37 cellular contexts compared by ENCODE assay signal in genomic region chr1:213391445-213391844, GRCh38.
A peak's percentile ranks its signal among the peaks of the same experiment; 100 is the strongest.
DNase-seq lines count a peak whose midpoint lies in the region; ATAC-seq, FAIRE-seq and TF ChIP-seq lines count a peak whose summit lies in the region.
"Had no signal": no experiment of that assay in that cellular context is flagged by ENCODE, and none has a peak within 500 bp of the region (broad histone marks: within the 10 kb centered on the region; RNA-seq: fewer than 3 reads in every experiment).

No MANE protein-coding gene starts in this region.

- intact Hi-C loops in HepG2 (cut with micrococcal nuclease; ENCODE audit: unreplicated experiment) = no loop called here
- intact Hi-C loops in right lobe of liver (cut with DNase I) = no loop called here
- intact Hi-C loops in natural killer cell (cut with micrococcal nuclease) = no loop called here
- intact Hi-C loops in K562 (cut with micrococcal nuclease) = no loop called here
- intact Hi-C loops in left cardiac atrium (cut with DNase I) = no loop called here

- H3K27me3 ChIP-seq in HepG2 (ENCODE audit: control insufficient read depth in 1 of 2, insufficient read depth in 2 of 2, low read length in 2 of 2) = no peaks in the 10 kb centered on the region
- H3K27me3 ChIP-seq in right lobe of liver = no peaks in the 10 kb centered on the region
- H3K27me3 ChIP-seq in K562 (ENCODE audit: control insufficient read depth in 2 of 2, insufficient read depth in 2 of 2, low read length in 2 of 2) = peaks cover 33 to 57% of the 10 kb centered on the region in 2 experiments
- H3K27me3 ChIP-seq: BE2C; BLaER1; BLaER1 treated with 17β-estradiol and CSF1 and Interleukin-3, amounts not matched to agents 10 nM and 100 nM had no signal

- POLR2A ChIA-PET in HepG2 (lab: Yijun Ruan, JAX) = no interaction called here
- POLR2A ChIA-PET in K562 (lab: Yijun Ruan, JAX) = no interaction called here

- no peaks in the 10 kb centered on the region for H3K79me2 ChIP-seq in HepG2 (ENCODE audit: insufficient read depth, low read length)
- H3K79me2 ChIP-seq in K562 (ENCODE audit: control insufficient read depth, insufficient read depth, low read length) = no peaks in the 10 kb centered on the region

- no peak for TF ChIP-seq RAD21 in HepG2 (CRISPR knock-in tag; IDR thresholded peaks at IDR 0.05)
- TF ChIP-seq RAD21 in K562 (CRISPR knock-in tag; conservative IDR thresholded peaks at IDR 0.05 in 1 of 2, IDR thresholded peaks at IDR 0.05 in 1 of 2) = no peak

- peaks cover 9 to 12% of the 10 kb centered on the region in 2 donors for H3K27me3 Mint-ChIP-seq in natural killer cell treated with Interleukin-12 subunit alpha and Interleukin-12 subunit beta and Interleukin-15 and Interleukin-18, amount 100 ng/mL, for 72 hours
- H3K27me3 Mint-ChIP-seq in natural killer cell (ENCODE audit: low read depth in 2 of 2) (peaks cover 9 to 19% of the 10 kb centered on the region in 2 donors), nephron progenitor cell (ENCODE audit: low read depth, poor library complexity) (peaks cover 8% of the 10 kb centered on the region)
- H3K27me3 Mint-ChIP-seq: CD4-positive, alpha-beta T cell; CD4-positive, CD25-positive, alpha-beta regulatory T cell had no signal

- CTCF ChIA-PET in HepG2 (lab: Yijun Ruan, JAX; ENCODE audit: low intra/inter-chr PET ratio, low total read pairs) = no interaction called here
- CTCF ChIA-PET in K562 (lab: Yijun Ruan, JAX; ENCODE audit: low intra/inter-chr PET ratio) = no interaction called here

- no peaks in the 10 kb centered on the region for H3K9me3 ChIP-seq in HepG2 (ENCODE audit: low read length)
- no peaks in the 10 kb centered on the region for H3K9me3 ChIP-seq in right lobe of liver
- no peaks in the 10 kb centered on the region for H3K9me3 ChIP-seq in K562 (replicated peaks; ENCODE audit: control insufficient read depth, insufficient read depth, low read depth, low read length)
- H3K9me3 ChIP-seq: A549; BE2C; BLaER1; BLaER1 treated with 17β-estradiol and CSF1 and Interleukin-3, amounts not matched to agents 10 nM and 100 nM; Caco-2 had no signal

- BruUV-seq in HepG2 (replicated peaks; lab: Mats Ljungman, UMichigan) = no TSS peak
- BruUV-seq in K562 (replicated peaks; lab: Mats Ljungman, UMichigan) = no TSS peak

- no peak overlapping the region for H3K27ac Mint-ChIP-seq in natural killer cell treated with Interleukin-12 subunit alpha and Interleukin-12 subunit beta and Interleukin-15 and Interleukin-18, amount 100 ng/mL, for 72 hours
- H3K27ac Mint-ChIP-seq in natural killer cell = no peak overlapping the region
- H3K27ac Mint-ChIP-seq in nephron progenitor cell = peak overlapping the region; percentile 6
- H3K27ac Mint-ChIP-seq: B cell; CD14-positive monocyte; CD4-positive, alpha-beta memory T cell; CD4-positive, alpha-beta T cell; CD8-positive, alpha-beta T cell had no signal

- H3K4me2 ChIP-seq in HepG2 (ENCODE audit: low read depth, low read length) = no peak overlapping the region
- no peak overlapping the region for H3K4me2 ChIP-seq in K562 (ENCODE audit: insufficient read depth, low read length)
- H3K4me2 ChIP-seq: A549; BLaER1; BLaER1 treated with 17β-estradiol and CSF1 and Interleukin-3, amounts not matched to agents 10 nM and 100 nM had no signal

- H3K9me1 ChIP-seq in K562 (ENCODE audit: control insufficient read depth, insufficient read depth, low read length) = no peaks in the 10 kb centered on the region

- FAIRE-seq in HepG2 (lab: Jason Lieb, UNC) = no peak
- no peak for FAIRE-seq in K562 (lab: Jason Lieb, UNC)
- FAIRE-seq: A204.1, A549, D721Med had no signal

- no peak for TF ChIP-seq EP300 in HepG2 (IDR thresholded peaks at IDR 0.05; ENCODE audit: low read depth in 2 of 2, low read length in 2 of 2)
- TF ChIP-seq EP300 in HepG2 (CRISPR knock-in tag; IDR thresholded peaks at IDR 0.05; ENCODE audit: borderline replicate concordance) = no peak
- no peak for TF ChIP-seq EP300 in K562 (IDR thresholded peaks at IDR 0.05; ENCODE audit: low read length)

- H3K27ac ChIP-seq in HepG2 (ENCODE audit: extremely low read length, insufficient read depth, low read length) = peak overlapping the region; percentile 23
- no peak overlapping the region for H3K27ac ChIP-seq in right lobe of liver
- H3K27ac ChIP-seq in K562 (ENCODE audit: extremely low read depth, low read depth, low read length) = no peak overlapping the region
- no peak overlapping the region for H3K27ac ChIP-seq in coronary artery
- H3K27ac ChIP-seq: 22Rv1; A549; BLaER1; BLaER1 treated with 17β-estradiol and CSF1 and Interleukin-3, amounts not matched to agents 10 nM and 100 nM; C4-2B had no signal

- H2AFZ ChIP-seq in HepG2 (ENCODE audit: low read length) = no peak overlapping the region
- H2AFZ ChIP-seq in K562 (ENCODE audit: low read depth, low read length) = no peak overlapping the region

- H3K9me3 Mint-ChIP-seq in natural killer cell treated with Interleukin-12 subunit alpha and Interleukin-12 subunit beta and Interleukin-15 and Interleukin-18, amount 100 ng/mL, for 72 hours = no peaks in the 10 kb centered on the region
- H3K9me3 Mint-ChIP-seq in natural killer cell (no peaks in the 10 kb centered on the region), nephron progenitor cell (peaks cover 5% of the 10 kb centered on the region)
- H3K9me3 Mint-ChIP-seq: CD4-positive, alpha-beta memory T cell; CD4-positive, alpha-beta T cell; CD8-positive, alpha-beta T cell had no signal

- H3K4me1 ChIP-seq in HepG2 (ENCODE audit: insufficient read depth, low read length) (peaks cover 100% of the 10 kb centered on the region), right lobe of liver (no peaks in the 10 kb centered on the region), K562 (replicated peaks in 1 of 2; ENCODE audit: control insufficient read depth in 2 of 2, insufficient read depth in 2 of 2, low read length in 2 of 2) (peaks cover 0 to 4% of the 10 kb centered on the region in 2 experiments; a peak in 1 of 5 replicates)
- H3K4me1 ChIP-seq: A549; BE2C; BLaER1; BLaER1 treated with 17β-estradiol and CSF1 and Interleukin-3, amounts not matched to agents 10 nM and 100 nM had no signal

- no peak for TF ChIP-seq POLR2A in HepG2 (IDR thresholded peaks at IDR 0.05; ENCODE audit: insufficient read depth in 1 of 2, low read depth in 2 of 2, low read length in 2 of 2)
- TF ChIP-seq POLR2A in right lobe of liver (IDR thresholded peaks at IDR 0.05) = no peak
- TF ChIP-seq POLR2A in K562 (conservative IDR thresholded peaks at IDR 0.05) = no peak

- DNase-seq in HepG2 (ENCODE audit: low spot score) (no peak), right lobe of liver (no peak), natural killer cell (no peak), K562 (ENCODE audit: extremely low read depth in 1 of 4, low spot score in 3 of 4) (no peak), nephron progenitor cell (no peak), left cardiac atrium (no peak), coronary artery (ENCODE audit: low spot score) (no peak)
- DNase-seq in natural killer cell treated with Interleukin-12 subunit alpha and Interleukin-12 subunit beta and Interleukin-15 and Interleukin-18, amount 100 ng/mL, for 72 hours (ENCODE audit: low spot score) = no peak
- DNase-seq: 8988T; ACHN; AML-193; BE2C; C1 segment of cervical spinal cord; Caco-2; Calu3; CD4-positive, alpha-beta memory T cell; CD4-positive, alpha-beta T cell; CD4-positive, CD25-positive, alpha-beta regulatory T cell; CD8-positive, alpha-beta memory T cell; CD8-positive, alpha-beta T cell; COR-L47; DMS 273 treated with DMSO at 0.1 percent for 48 hours; DMS153; DMS53; DMS79; DMS79 treated with DMSO at 0.1 percent for 48 hours; DND-41; EL had no signal

- ATAC-seq in HepG2 = no peak
- ATAC-seq in right lobe of liver = no peak
- peak; percentile 18 to 26 for ATAC-seq in natural killer cell treated with Interleukin-12 subunit alpha and Interleukin-12 subunit beta and Interleukin-15 and Interleukin-18, amount 100 ng/mL, for 72 hours
- ATAC-seq in natural killer cell = no peak
- ATAC-seq in K562 = no peak
- no peak for ATAC-seq in left cardiac atrium
- ATAC-seq: A549; CD8-positive, alpha-beta T cell had no signal

- no peaks in the 10 kb centered on the region for H3K36me3 ChIP-seq in HepG2 (replicated peaks in 1 of 2; ENCODE audit: control insufficient read depth in 1 of 2, insufficient read depth in 2 of 2, low read length in 2 of 2)
- H3K36me3 ChIP-seq in right lobe of liver = no peaks in the 10 kb centered on the region
- no peaks in the 10 kb centered on the region for H3K36me3 ChIP-seq in K562 (ENCODE audit: control insufficient read depth, insufficient read depth, low read length)
- H3K36me3 ChIP-seq: BE2C; BLaER1; BLaER1 treated with 17β-estradiol and CSF1 and Interleukin-3, amounts not matched to agents 10 nM and 100 nM had no signal

- no peak overlapping the region for H3K4me3 Mint-ChIP-seq in natural killer cell treated with Interleukin-12 subunit alpha and Interleukin-12 subunit beta and Interleukin-15 and Interleukin-18, amount 100 ng/mL, for 72 hours
- H3K4me3 Mint-ChIP-seq in natural killer cell (no peak overlapping the region), nephron progenitor cell (no peak overlapping the region)
- H3K4me3 Mint-ChIP-seq: B cell; CD14-positive monocyte; CD4-positive, alpha-beta memory T cell; CD4-positive, alpha-beta T cell; CD4-positive, CD25-positive, alpha-beta regulatory T cell; CD8-positive, alpha-beta memory T cell; CD8-positive, alpha-beta T cell had no signal

- in situ Hi-C loops in HepG2 (cut with HindIII; ENCODE audit: extremely low pct_ligation_motif_present, low pct_unique_long_range_greater_than_20kb) (no loop called here), K562 (cut with MboI) (no loop called here)

- no peaks in the 10 kb centered on the region for H3K36me3 Mint-ChIP-seq in natural killer cell treated with Interleukin-12 subunit alpha and Interleukin-12 subunit beta and Interleukin-15 and Interleukin-18, amount 100 ng/mL, for 72 hours
- no peaks in the 10 kb centered on the region for H3K36me3 Mint-ChIP-seq in natural killer cell
- H3K36me3 Mint-ChIP-seq in nephron progenitor cell (ENCODE audit: low read depth) = no peaks in the 10 kb centered on the region
- H3K36me3 Mint-ChIP-seq: CD14-positive monocyte; CD4-positive, alpha-beta memory T cell; CD4-positive, CD25-positive, alpha-beta regulatory T cell; CD8-positive, alpha-beta memory T cell; CD8-positive, alpha-beta T cell had no signal

- H3K9ac ChIP-seq in HepG2 (ENCODE audit: insufficient read depth, low read depth, low read length) (no peak overlapping the region), K562 (ENCODE audit: insufficient read depth in 1 of 2, low read depth in 2 of 2, low read length in 2 of 2) (no peak overlapping the region)
- H3K9ac ChIP-seq: BLaER1; BLaER1 treated with 17β-estradiol and CSF1 and Interleukin-3, amounts not matched to agents 10 nM and 100 nM had no signal

- H4K20me1 ChIP-seq in HepG2 (ENCODE audit: insufficient read depth, low read length) (no peaks in the 10 kb centered on the region), K562 (replicated peaks; ENCODE audit: control insufficient read depth, insufficient read depth, low read length) (no peaks in the 10 kb centered on the region)
- H4K20me1 ChIP-seq: BLaER1; BLaER1 treated with 17β-estradiol and CSF1 and Interleukin-3, amounts not matched to agents 10 nM and 100 nM had no signal

- no peak for TF ChIP-seq CTCF in HepG2 (CRISPR knock-in tag; IDR thresholded peaks at IDR 0.05)
- TF ChIP-seq CTCF in right lobe of liver (IDR thresholded peaks at IDR 0.05) = no peak
- TF ChIP-seq CTCF in natural killer cell (IDR thresholded peaks at IDR 0.05) = no peak
- no peak for TF ChIP-seq CTCF in K562 (IDR thresholded peaks at IDR 0.05 in 2 of 3, conservative IDR thresholded peaks at IDR 0.05 in 1 of 3; ENCODE audit: insufficient read depth in 2 of 3, low read depth in 1 of 3, low read length in 3 of 3)
- no peak for TF ChIP-seq CTCF in nephron progenitor cell (IDR thresholded peaks at IDR 0.05)
- no peak for TF ChIP-seq CTCF in coronary artery (IDR thresholded peaks at IDR 0.05)

- no peak overlapping the region for H3K4me3 ChIP-seq in HepG2 (replicated peaks in 1 of 3; ENCODE audit: insufficient read depth in 1 of 3, low read depth in 2 of 3, low read length in 3 of 3)
- H3K4me3 ChIP-seq in right lobe of liver = no peak overlapping the region
- no peak overlapping the region for H3K4me3 ChIP-seq in K562
- H3K4me3 ChIP-seq in coronary artery = no peak overlapping the region
- H3K4me3 ChIP-seq: A549; BLaER1; BLaER1 treated with 17β-estradiol and CSF1 and Interleukin-3, amounts not matched to agents 10 nM and 100 nM had no signal

- H3K4me1 Mint-ChIP-seq in natural killer cell treated with Interleukin-12 subunit alpha and Interleukin-12 subunit beta and Interleukin-15 and Interleukin-18, amount 100 ng/mL, for 72 hours (ENCODE audit: low read depth in 2 of 2) = no peaks in the 10 kb centered on the region
- H3K4me1 Mint-ChIP-seq in natural killer cell = no peaks in the 10 kb centered on the region
- H3K4me1 Mint-ChIP-seq in nephron progenitor cell = peaks cover 36% of the 10 kb centered on the region
- H3K4me1 Mint-ChIP-seq: B cell; CD14-positive monocyte; CD4-positive, alpha-beta memory T cell; CD4-positive, CD25-positive, alpha-beta regulatory T cell; CD8-positive, alpha-beta memory T cell had no signal

Comparison
In these comparisons a context has a peak if more than half of its experiments do, and no peak if none do; other contexts are left out.
1. ATAC-seq: peak in natural killer cell treated with Interleukin-12 subunit alpha and Interleukin-12 subunit beta and Interleukin-15 and Interleukin-18, amount 100 ng/mL, for 72 hours (2 of 2); none in HepG2 (single experiment), right lobe of liver (0 of 4), natural killer cell (0 of 3), K562 (single experiment) and left cardiac atrium (0 of 2).
2. Of the 241 proteins assayed by ChIP-seq in both HepG2 and K562: peak only in HepG2: CHD4; only in K562: none; in both: none; in neither: 240.